In genomic region chr9:104093647-104094533, GRCh38 we compare ENCODE assay signal across 1 cellular context.
A peak's percentile ranks its signal among the peaks of the same experiment; 100 is the strongest.
TF ChIP-seq lines count a peak whose summit lies in the region.

Gene SMC2, plus strand, starts transcription at chr9:104094309. Its CDS starts 1,076 bp downstream, at chr9:104095385.

TF ChIP-seq in HEK293, 187 proteins besides CTCF, POLR2A, EP300 and RAD21 (continued from another document):
- TF ChIP-seq, protein P1, sequence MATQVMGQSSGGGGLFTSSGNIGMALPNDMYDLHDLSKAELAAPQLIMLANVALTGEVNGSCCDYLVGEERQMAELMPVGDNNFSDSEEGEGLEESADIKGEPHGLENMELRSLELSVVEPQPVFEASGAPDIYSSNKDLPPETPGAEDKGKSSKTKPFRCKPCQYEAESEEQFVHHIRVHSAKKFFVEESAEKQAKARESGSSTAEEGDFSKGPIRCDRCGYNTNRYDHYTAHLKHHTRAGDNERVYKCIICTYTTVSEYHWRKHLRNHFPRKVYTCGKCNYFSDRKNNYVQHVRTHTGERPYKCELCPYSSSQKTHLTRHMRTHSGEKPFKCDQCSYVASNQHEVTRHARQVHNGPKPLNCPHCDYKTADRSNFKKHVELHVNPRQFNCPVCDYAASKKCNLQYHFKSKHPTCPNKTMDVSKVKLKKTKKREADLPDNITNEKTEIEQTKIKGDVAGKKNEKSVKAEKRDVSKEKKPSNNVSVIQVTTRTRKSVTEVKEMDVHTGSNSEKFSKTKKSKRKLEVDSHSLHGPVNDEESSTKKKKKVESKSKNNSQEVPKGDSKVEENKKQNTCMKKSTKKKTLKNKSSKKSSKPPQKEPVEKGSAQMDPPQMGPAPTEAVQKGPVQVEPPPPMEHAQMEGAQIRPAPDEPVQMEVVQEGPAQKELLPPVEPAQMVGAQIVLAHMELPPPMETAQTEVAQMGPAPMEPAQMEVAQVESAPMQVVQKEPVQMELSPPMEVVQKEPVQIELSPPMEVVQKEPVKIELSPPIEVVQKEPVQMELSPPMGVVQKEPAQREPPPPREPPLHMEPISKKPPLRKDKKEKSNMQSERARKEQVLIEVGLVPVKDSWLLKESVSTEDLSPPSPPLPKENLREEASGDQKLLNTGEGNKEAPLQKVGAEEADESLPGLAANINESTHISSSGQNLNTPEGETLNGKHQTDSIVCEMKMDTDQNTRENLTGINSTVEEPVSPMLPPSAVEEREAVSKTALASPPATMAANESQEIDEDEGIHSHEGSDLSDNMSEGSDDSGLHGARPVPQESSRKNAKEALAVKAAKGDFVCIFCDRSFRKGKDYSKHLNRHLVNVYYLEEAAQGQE (tag by site-specific recombination; IDR thresholded peaks at IDR 0.05): no peak
- TF ChIP-seq RBAK (tag by site-specific recombination; IDR thresholded peaks at IDR 0.05): no peak
- no peak for TF ChIP-seq ZNF514 (tag by site-specific recombination; IDR thresholded peaks at IDR 0.05)
- no peak for TF ChIP-seq SCRT1 (tag by site-specific recombination; IDR thresholded peaks at IDR 0.05; ENCODE audit: borderline replicate concordance)
- no peak for TF ChIP-seq ZNF510 (tag by site-specific recombination; IDR thresholded peaks at IDR 0.05; ENCODE audit: insufficient replicate concordance)
- peak; percentile 73 for TF ChIP-seq SP3 (tag by site-specific recombination; IDR thresholded peaks at IDR 0.05)
- TF ChIP-seq ZNF76 (tag by site-specific recombination; IDR thresholded peaks at IDR 0.05; ENCODE audit: borderline replicate concordance, low read depth): peak; percentile 72
- no peak for TF ChIP-seq ZSCAN30 (tag by site-specific recombination; IDR thresholded peaks at IDR 0.05)
- TF ChIP-seq, protein P2, sequence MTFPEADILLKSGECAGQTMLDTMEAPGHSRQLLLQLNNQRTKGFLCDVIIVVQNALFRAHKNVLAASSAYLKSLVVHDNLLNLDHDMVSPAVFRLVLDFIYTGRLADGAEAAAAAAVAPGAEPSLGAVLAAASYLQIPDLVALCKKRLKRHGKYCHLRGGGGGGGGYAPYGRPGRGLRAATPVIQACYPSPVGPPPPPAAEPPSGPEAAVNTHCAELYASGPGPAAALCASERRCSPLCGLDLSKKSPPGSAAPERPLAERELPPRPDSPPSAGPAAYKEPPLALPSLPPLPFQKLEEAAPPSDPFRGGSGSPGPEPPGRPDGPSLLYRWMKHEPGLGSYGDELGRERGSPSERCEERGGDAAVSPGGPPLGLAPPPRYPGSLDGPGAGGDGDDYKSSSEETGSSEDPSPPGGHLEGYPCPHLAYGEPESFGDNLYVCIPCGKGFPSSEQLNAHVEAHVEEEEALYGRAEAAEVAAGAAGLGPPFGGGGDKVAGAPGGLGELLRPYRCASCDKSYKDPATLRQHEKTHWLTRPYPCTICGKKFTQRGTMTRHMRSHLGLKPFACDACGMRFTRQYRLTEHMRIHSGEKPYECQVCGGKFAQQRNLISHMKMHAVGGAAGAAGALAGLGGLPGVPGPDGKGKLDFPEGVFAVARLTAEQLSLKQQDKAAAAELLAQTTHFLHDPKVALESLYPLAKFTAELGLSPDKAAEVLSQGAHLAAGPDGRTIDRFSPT (tag by site-specific recombination; IDR thresholded peaks at IDR 0.05): no peak
- no peak for TF ChIP-seq WT1 (tag by site-specific recombination; IDR thresholded peaks at IDR 0.05)
- TF ChIP-seq ZNF132 (tag by site-specific recombination; IDR thresholded peaks at IDR 0.05; ENCODE audit: borderline replicate concordance): no peak
- TF ChIP-seq KLF17 (tag by site-specific recombination; IDR thresholded peaks at IDR 0.05): 0 out of 2 replicates have a peak, but pooled peaks have one; percentile 52
- no peak for TF ChIP-seq ZBTB6 (tag by site-specific recombination; IDR thresholded peaks at IDR 0.05)
- TF ChIP-seq GLIS1 (tag by site-specific recombination; IDR thresholded peaks at IDR 0.05): peak; percentile 33; the same call in 1 of the 2 replicates
- no peak for TF ChIP-seq ZFP41 (tag by site-specific recombination; IDR thresholded peaks at IDR 0.05; ENCODE audit: borderline replicate concordance)
- TF ChIP-seq ZNF561 (tag by site-specific recombination; IDR thresholded peaks at IDR 0.05; ENCODE audit: borderline replicate concordance): no peak
- TF ChIP-seq SP7 (tag by site-specific recombination; IDR thresholded peaks at IDR 0.05): peak; percentile 59
- no peak for TF ChIP-seq ZNF211 (tag by site-specific recombination; IDR thresholded peaks at IDR 0.05; ENCODE audit: low read depth)
- peak; percentile 57; the same call in 1 of the 2 replicates for TF ChIP-seq ZBTB48 (tag by site-specific recombination; IDR thresholded peaks at IDR 0.05)
- no peak for TF ChIP-seq OVOL3 (tag by site-specific recombination; IDR thresholded peaks at IDR 0.05)
- TF ChIP-seq ZNF350 (tag by site-specific recombination; IDR thresholded peaks at IDR 0.05): no peak
- 0 out of 2 replicates have a peak, but pooled peaks have one; percentile 38 for TF ChIP-seq GLIS2 (tag by site-specific recombination; IDR thresholded peaks at IDR 0.05)
- TF ChIP-seq ZNF777 (tag by site-specific recombination; IDR thresholded peaks at IDR 0.05; ENCODE audit: borderline replicate concordance): no peak
- no peak for TF ChIP-seq ZNF354C (tag by site-specific recombination; IDR thresholded peaks at IDR 0.05; ENCODE audit: borderline replicate concordance, low read depth)
- peak; percentile 10; the same call in 1 of the 2 replicates for TF ChIP-seq ZNF843 (tag by site-specific recombination; IDR thresholded peaks at IDR 0.05)
- no peak; the same call in 1 of the 2 replicates for TF ChIP-seq ZFP37 (tag by site-specific recombination; IDR thresholded peaks at IDR 0.05)
- peak; percentile 44; the same call in 1 of the 2 replicates for TF ChIP-seq PRDM1 (tag by site-specific recombination; IDR thresholded peaks at IDR 0.05)
- TF ChIP-seq GFI1B (tag by site-specific recombination; IDR thresholded peaks at IDR 0.05): no peak
- peak; percentile 33; the same call in 1 of the 2 replicates for TF ChIP-seq ZBTB17 (tag by site-specific recombination; IDR thresholded peaks at IDR 0.05)
- TF ChIP-seq ZNF391 (tag by site-specific recombination; IDR thresholded peaks at IDR 0.05; ENCODE audit: borderline replicate concordance, low read depth): no peak
- TF ChIP-seq ZNF19 (tag by site-specific recombination; IDR thresholded peaks at IDR 0.05; ENCODE audit: low read depth): no peak
- TF ChIP-seq ZNF768 (tag by site-specific recombination; IDR thresholded peaks at IDR 0.05): no peak
- no peak for TF ChIP-seq SCRT2 (tag by site-specific recombination; IDR thresholded peaks at IDR 0.05)
- TF ChIP-seq ZNF223 (tag by site-specific recombination; IDR thresholded peaks at IDR 0.05): no peak
- no peak for TF ChIP-seq ZNF221 (tag by site-specific recombination; IDR thresholded peaks at IDR 0.05; ENCODE audit: borderline replicate concordance)
- no peak for TF ChIP-seq ZNF549 (tag by site-specific recombination; IDR thresholded peaks at IDR 0.05)
- TF ChIP-seq, protein P3, sequence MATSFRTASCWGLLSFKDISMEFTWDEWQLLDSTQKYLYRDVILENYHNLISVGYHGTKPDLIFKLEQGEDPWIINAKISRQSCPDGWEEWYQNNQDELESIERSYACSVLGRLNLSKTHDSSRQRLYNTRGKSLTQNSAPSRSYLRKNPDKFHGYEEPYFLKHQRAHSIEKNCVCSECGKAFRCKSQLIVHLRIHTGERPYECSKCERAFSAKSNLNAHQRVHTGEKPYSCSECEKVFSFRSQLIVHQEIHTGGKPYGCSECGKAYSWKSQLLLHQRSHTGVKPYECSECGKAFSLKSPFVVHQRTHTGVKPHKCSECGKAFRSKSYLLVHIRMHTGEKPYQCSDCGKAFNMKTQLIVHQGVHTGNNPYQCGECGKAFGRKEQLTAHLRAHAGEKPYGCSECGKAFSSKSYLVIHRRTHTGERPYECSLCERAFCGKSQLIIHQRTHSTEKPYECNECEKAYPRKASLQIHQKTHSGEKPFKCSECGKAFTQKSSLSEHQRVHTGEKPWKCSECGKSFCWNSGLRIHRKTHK (tag by site-specific recombination; IDR thresholded peaks at IDR 0.05): no peak
- TF ChIP-seq ZNF670 (tag by site-specific recombination; IDR thresholded peaks at IDR 0.05; ENCODE audit: low read depth): no peak
- peak; percentile 70; the same call in 1 of the 2 replicates for TF ChIP-seq MYNN (tag by site-specific recombination; IDR thresholded peaks at IDR 0.05; ENCODE audit: borderline replicate concordance)
- no peak for TF ChIP-seq ZNF571 (tag by site-specific recombination; IDR thresholded peaks at IDR 0.05)
- TF ChIP-seq, protein P4, sequence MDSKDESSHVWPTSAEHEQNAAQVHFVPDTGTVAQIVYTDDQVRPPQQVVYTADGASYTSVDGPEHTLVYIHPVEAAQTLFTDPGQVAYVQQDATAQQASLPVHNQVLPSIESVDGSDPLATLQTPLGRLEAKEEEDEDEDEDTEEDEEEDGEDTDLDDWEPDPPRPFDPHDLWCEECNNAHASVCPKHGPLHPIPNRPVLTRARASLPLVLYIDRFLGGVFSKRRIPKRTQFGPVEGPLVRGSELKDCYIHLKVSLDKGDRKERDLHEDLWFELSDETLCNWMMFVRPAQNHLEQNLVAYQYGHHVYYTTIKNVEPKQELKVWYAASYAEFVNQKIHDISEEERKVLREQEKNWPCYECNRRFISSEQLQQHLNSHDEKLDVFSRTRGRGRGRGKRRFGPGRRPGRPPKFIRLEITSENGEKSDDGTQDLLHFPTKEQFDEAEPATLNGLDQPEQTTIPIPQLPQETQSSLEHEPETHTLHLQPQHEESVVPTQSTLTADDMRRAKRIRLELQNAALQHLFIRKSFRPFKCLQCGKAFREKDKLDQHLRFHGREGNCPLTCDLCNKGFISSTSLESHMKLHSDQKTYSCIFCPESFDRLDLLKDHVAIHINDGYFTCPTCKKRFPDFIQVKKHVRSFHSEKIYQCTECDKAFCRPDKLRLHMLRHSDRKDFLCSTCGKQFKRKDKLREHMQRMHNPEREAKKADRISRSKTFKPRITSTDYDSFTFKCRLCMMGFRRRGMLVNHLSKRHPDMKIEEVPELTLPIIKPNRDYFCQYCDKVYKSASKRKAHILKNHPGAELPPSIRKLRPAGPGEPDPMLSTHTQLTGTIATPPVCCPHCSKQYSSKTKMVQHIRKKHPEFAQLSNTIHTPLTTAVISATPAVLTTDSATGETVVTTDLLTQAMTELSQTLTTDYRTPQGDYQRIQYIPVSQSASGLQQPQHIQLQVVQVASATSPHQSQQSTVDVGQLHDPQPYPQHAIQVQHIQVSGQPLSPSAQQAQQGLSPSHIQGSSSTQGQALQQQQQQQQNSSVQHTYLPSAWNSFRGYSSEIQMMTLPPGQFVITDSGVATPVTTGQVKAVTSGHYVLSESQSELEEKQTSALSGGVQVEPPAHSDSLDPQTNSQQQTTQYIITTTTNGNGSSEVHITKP (tag by site-specific recombination; IDR thresholded peaks at IDR 0.05): no peak; the same call in 1 of the 2 replicates
- no peak for TF ChIP-seq MEIS1 (CRISPR knock-in tag; IDR thresholded peaks at IDR 0.05; ENCODE audit: borderline replicate concordance)
- TF ChIP-seq, protein P5, sequence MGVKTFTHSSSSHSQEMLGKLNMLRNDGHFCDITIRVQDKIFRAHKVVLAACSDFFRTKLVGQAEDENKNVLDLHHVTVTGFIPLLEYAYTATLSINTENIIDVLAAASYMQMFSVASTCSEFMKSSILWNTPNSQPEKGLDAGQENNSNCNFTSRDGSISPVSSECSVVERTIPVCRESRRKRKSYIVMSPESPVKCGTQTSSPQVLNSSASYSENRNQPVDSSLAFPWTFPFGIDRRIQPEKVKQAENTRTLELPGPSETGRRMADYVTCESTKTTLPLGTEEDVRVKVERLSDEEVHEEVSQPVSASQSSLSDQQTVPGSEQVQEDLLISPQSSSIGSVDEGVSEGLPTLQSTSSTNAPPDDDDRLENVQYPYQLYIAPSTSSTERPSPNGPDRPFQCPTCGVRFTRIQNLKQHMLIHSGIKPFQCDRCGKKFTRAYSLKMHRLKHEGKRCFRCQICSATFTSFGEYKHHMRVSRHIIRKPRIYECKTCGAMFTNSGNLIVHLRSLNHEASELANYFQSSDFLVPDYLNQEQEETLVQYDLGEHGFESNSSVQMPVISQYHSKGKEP (tag by site-specific recombination; IDR thresholded peaks at IDR 0.05): no peak
- no peak for TF ChIP-seq AEBP2 (tag by site-specific recombination; IDR thresholded peaks at IDR 0.05; ENCODE audit: borderline replicate concordance)
- TF ChIP-seq ZNF266 (tag by site-specific recombination; IDR thresholded peaks at IDR 0.05; ENCODE audit: low read depth): no peak
- no peak for TF ChIP-seq ZNF560 (tag by site-specific recombination; IDR thresholded peaks at IDR 0.05; ENCODE audit: borderline replicate concordance)
